Comparison of ENCODE assay signal across 9 cellular contexts in genomic region chr17:330993-331701, GRCh38. TPM values are rescaled to one million over a fixed set of nuclear protein-coding genes. Genes with fewer than 3 reads are reported as not detected.
DNase-seq lines count a peak whose midpoint lies in the region; ATAC-seq, FAIRE-seq and TF ChIP-seq lines count a peak whose summit lies in the region.
"Had no signal": no experiment of that assay in that cellular context is flagged by ENCODE, and none has a peak within 500 bp of the region (broad histone marks: within the 10 kb centered on the region; RNA-seq: fewer than 3 reads in every experiment).

No MANE protein-coding gene starts in this region.

- no peaks in the 10 kb centered on the region for H3K9me3 Mint-ChIP-seq in nephron

- H2BK20ac ChIP-seq in H1 (ENCODE audit: low read length) = no peak overlapping the region

- 0 out of 2 replicates have a peak overlapping the region, but pooled peaks have one; percentile 72 for H2BK15ac ChIP-seq in H1 (ENCODE audit: low read length)

- H3K36me3 ChIP-seq in NT2/D1 (ENCODE audit: insufficient read depth, insufficient read length, low read length) = no peaks in the 10 kb centered on the region
- H3K36me3 ChIP-seq in H1 (ENCODE audit: control insufficient read depth in 2 of 4, insufficient read depth in 4 of 4, low read length in 3 of 4) = no peaks in the 10 kb centered on the region

- H2BK5ac ChIP-seq in H1 (ENCODE audit: low read depth, low read length) = no peak overlapping the region

- no peak for TF ChIP-seq RAD21 in H1 (IDR thresholded peaks at IDR 0.05 in 1 of 2, conservative IDR thresholded peaks at IDR 0.05 in 1 of 2; ENCODE audit: low read depth in 2 of 2, low read length in 2 of 2)

- DNase-seq in C1 segment of cervical spinal cord (lab: John Stamatoyannopoulos, UW) = peak in 10 of 14 donors; percentile 41 to 84 (median 58)
- no peak for DNase-seq in NT2/D1 (ENCODE audit: low read depth, low spot score)
- no peak for DNase-seq in H1 (ENCODE audit: low read depth in 1 of 2, low spot score in 2 of 2)
- no peak for DNase-seq in GM12892 (ENCODE audit: insufficient read length)
- no peak for DNase-seq in foreskin melanocyte
- DNase-seq: SIG-M5 had no signal

- H3K14ac ChIP-seq in H1 (ENCODE audit: insufficient read length) = no peak overlapping the region

- peak overlapping the region; percentile 21 for H3K9ac ChIP-seq in NT2/D1 (ENCODE audit: insufficient read length, low read depth)
- no peak overlapping the region for H3K9ac ChIP-seq in H1 (replicated peaks in 1 of 4; ENCODE audit: extremely low read depth in 1 of 4, low read depth in 3 of 4, low read length in 3 of 4)

- H2AFZ ChIP-seq in H1 (ENCODE audit: low read length) = no peak overlapping the region

- WGBS in H1 (ENCODE audit: extremely low coverage in 1 of 2, insufficient coverage in 1 of 2, insufficient read length in 1 of 2, insufficient replicate concordance in 2 of 2, low coverage in 1 of 2, low lambda C conversion rate in 2 of 2, missing lambda C conversion rate in 1 of 2), 2 experiments = 84% methylated on average over 24 of the region's 26 CpGs; no CpG with 5 or more reads in 1 of the 2 experiments

- H3K18ac ChIP-seq in H1 (ENCODE audit: extremely low read depth, low read length) = no peak overlapping the region

- H3K56ac ChIP-seq in H1 (replicated peaks; ENCODE audit: insufficient read length, low read depth, low read length) = no peak overlapping the region

- H2BK120ac ChIP-seq in H1 (replicated peaks; ENCODE audit: low read depth, low read length) = no peak overlapping the region

- ATAC-seq in HG02885 (IDR thresholded peaks at IDR 0.05; ENCODE audit: poor library complexity, unreplicated experiment) (no peak), HG03025 (IDR thresholded peaks at IDR 0.05; ENCODE audit: low FRiP score, unreplicated experiment) (no peak)

- H3K4me3 ChIP-seq in NT2/D1 (ENCODE audit: insufficient read length, low read depth) (no peak overlapping the region), H1 (ENCODE audit: extremely low read depth in 1 of 4, insufficient read depth in 2 of 4, low read depth in 3 of 4, low read length in 4 of 4) (no peak overlapping the region)

- no peak for TF ChIP-seq POLR2A in H1 (IDR thresholded peaks at IDR 0.05; ENCODE audit: control extremely low read depth in 1 of 2, low read depth in 2 of 2, low read length in 2 of 2)
- no peak for TF ChIP-seq POLR2A in GM12892 (IDR thresholded peaks at IDR 0.05; ENCODE audit: low read depth, low read length)

- H3K4me2 ChIP-seq in H1 (ENCODE audit: insufficient read depth in 1 of 2, low read depth in 2 of 2, low read length in 2 of 2) = no peak overlapping the region

- H3K27me3 ChIP-seq in NT2/D1 (ENCODE audit: insufficient read depth, insufficient read length) = no peaks in the 10 kb centered on the region
- H3K27me3 ChIP-seq in H1 (replicated peaks in 1 of 4; ENCODE audit: control insufficient read depth in 3 of 4, extremely low read depth in 1 of 4, insufficient read depth in 3 of 4, low read length in 3 of 4) = 0 out of 7 replicates have a peak, but pooled peaks cover 0 to 3% (median 0%) of the 10 kb centered on the region in 4 experiments

- H3K27ac ChIP-seq in H1 (ENCODE audit: low read depth, low read length) = no peak overlapping the region

- H3K4me1 ChIP-seq in NT2/D1 (ENCODE audit: insufficient read depth, insufficient read length) (peaks cover 9% of the 10 kb centered on the region), H1 (replicated peaks in 1 of 4; ENCODE audit: control insufficient read depth in 3 of 4, insufficient read depth in 4 of 4, low read length in 3 of 4) (peaks cover 4 to 21% (median 16%) of the 10 kb centered on the region in 4 experiments)

- H3K79me2 ChIP-seq in H1 (ENCODE audit: control insufficient read depth in 1 of 2, insufficient read depth in 2 of 2, low read length in 2 of 2) = no peaks in the 10 kb centered on the region

- peaks cover 73% of the 10 kb centered on the region for H3K4me1 Mint-ChIP-seq in nephron

- H3K4ac ChIP-seq in H1 (replicated peaks; ENCODE audit: insufficient read length, low read depth, low read length) = no peak overlapping the region

- H2BK12ac ChIP-seq in H1 (ENCODE audit: low read depth, low read length) = peak overlapping the region; percentile 68; the same call in 1 of the 2 replicates

- no peak overlapping the region for H3K23ac ChIP-seq in H1 (ENCODE audit: insufficient read length)

- H3K9me3 ChIP-seq in NT2/D1 (ENCODE audit: insufficient read depth, low read length) (no peaks in the 10 kb centered on the region), H1 (ENCODE audit: insufficient read depth in 2 of 2, low read depth in 1 of 2, low read length in 1 of 2) (no peaks in the 10 kb centered on the region)

- peak overlapping the region; percentile 86 to 91 (median 90) for H3K27ac Mint-ChIP-seq in nephron

- H4K8ac ChIP-seq in H1 (ENCODE audit: extremely low read depth, insufficient read depth, low read length) = peak overlapping the region; percentile 80; the same call in 1 of the 2 replicates

- peak overlapping the region; percentile 75 to 83 (median 77) for H3K4me3 Mint-ChIP-seq in nephron

- no peak overlapping the region for H2AK5ac ChIP-seq in H1 (ENCODE audit: low read depth, low read length)

- no peak overlapping the region for H4K5ac ChIP-seq in H1 (ENCODE audit: insufficient read length, low read depth, low read length)

- no peaks in the 10 kb centered on the region; the same call in 1 of the 2 replicates for H3K23me2 ChIP-seq in H1 (ENCODE audit: low read depth, low read length)

- no peak for FAIRE-seq in H1 (lab: Jason Lieb, UNC)
- no peak for FAIRE-seq in GM12892 (lab: Jason Lieb, UNC)

- CTCF ChIA-PET in H1 (lab: Charles Lee; ENCODE audit: partially characterized antibody) = interaction anchor here (0.9 to 1.4 kb wide), 2 partner anchors 21 to 34 kb away, joined by 3 read pairs; no protein-coding TSS in a partner anchor

- peaks cover 14% of the 10 kb centered on the region for H3K27me3 Mint-ChIP-seq in nephron (ENCODE audit: low read depth)

- H4K20me1 ChIP-seq in H1 (replicated peaks in 1 of 2; ENCODE audit: control insufficient read depth in 1 of 2, insufficient read depth in 2 of 2, low read length in 2 of 2) = no peaks in the 10 kb centered on the region

- POLR2A ChIA-PET in H1 (lab: Charles Lee; ENCODE audit: partially characterized antibody) = no interaction called here

- H3K36me3 Mint-ChIP-seq in nephron (ENCODE audit: low read depth) = no peaks in the 10 kb centered on the region

- no peak overlapping the region for H4K91ac ChIP-seq in H1 (replicated peaks; ENCODE audit: insufficient read length, low read length)

- no peaks in the 10 kb centered on the region for H3K79me1 ChIP-seq in H1 (ENCODE audit: low read depth, low read length)

- TF ChIP-seq EP300 in H1 (IDR thresholded peaks at IDR 0.05; ENCODE audit: borderline replicate concordance in 1 of 2, low read depth in 2 of 2, low read length in 2 of 2) = no peak

- TF ChIP-seq CTCF in H1 (IDR thresholded peaks at IDR 0.05; ENCODE audit: control extremely low read depth in 1 of 3, insufficient read depth in 1 of 3, low read depth in 1 of 3, low read length in 3 of 3) = no peak
- no peak for TF ChIP-seq CTCF in nephron (IDR thresholded peaks at IDR 0.05; ENCODE audit: unreplicated experiment in 3 of 3)

TF ChIP-seq in H1, 55 proteins besides CTCF, POLR2A, EP300 and RAD21:
- TF ChIP-seq ATF2 (IDR thresholded peaks at IDR 0.05; ENCODE audit: low read length) = no peak
- no peak for TF ChIP-seq EZH2 (IDR thresholded peaks at IDR 0.05; ENCODE audit: low read depth, low read length, severe bottlenecking)
- no peak for TF ChIP-seq GABPA (IDR thresholded peaks at IDR 0.05; ENCODE audit: borderline replicate concordance, insufficient read depth, low read length)
- TF ChIP-seq BACH1 (IDR thresholded peaks at IDR 0.05; ENCODE audit: low read length) = no peak
- TF ChIP-seq SP1 (IDR thresholded peaks at IDR 0.05; ENCODE audit: low read depth, low read length) = no peak
- no peak for TF ChIP-seq SRF (IDR thresholded peaks at IDR 0.05; ENCODE audit: low read depth, low read length)
- TF ChIP-seq SP4 (IDR thresholded peaks at IDR 0.05; ENCODE audit: low read length) = no peak
- TF ChIP-seq BCL11A (IDR thresholded peaks at IDR 0.05; ENCODE audit: low read depth in 2 of 2, low read length in 2 of 2) = no peak

RNA-seq across cellular contexts. Expression of gene RPH3AL, which starts 21.5 kb away (rescaled TPM):
- 5.6 and 6.1 TPM in 2 replicates for total RNA-seq in H1 (2021; fragmentation: NEBNext Ultra II Directional; extraction: Animal tissue kit (Norgen Biotek cat#: 25700))
- polyA plus RNA-seq in H1 (2011; rRNA removed) = 5.8 and 10.7 TPM in 2 replicates
- polyA plus RNA-seq in H1 (2011; cell fraction: cytosol; rRNA removed) = 6.1 TPM
- 8.3 TPM for polyA plus RNA-seq in H1 (2011; cell fraction: nucleus; rRNA removed)
- 4.1 to 6.5 TPM (median 4.9 TPM) in 4 replicates for polyA plus RNA-seq in H1 (2012, experiment 1 of 2)
- 6.6 TPM for polyA plus RNA-seq in H1 (2012, experiment 2 of 2)
- 3.9 TPM for polyA plus RNA-seq in H1 (2013, experiment 1 of 2)
- 4.0 TPM for polyA plus RNA-seq in H1 (2013, experiment 2 of 2)
- polyA minus RNA-seq in H1 (2011; rRNA and poly(A)+ RNA removed) = 2.3 and 2.7 TPM in 2 replicates
- 4.3 TPM for polyA minus RNA-seq in H1 (2011; cell fraction: cytosol; rRNA and poly(A)+ RNA removed)
- polyA minus RNA-seq in H1 (2011; cell fraction: nucleus; rRNA and poly(A)+ RNA removed) = 9.9 TPM
- polyA plus RNA-seq in GM12892 (2012; ENCODE audit: missing spikeins) = not detected

Comparison
In these comparisons a context has a peak if more than half of its experiments do, and no peak if none do; other contexts are left out.
1. DNase-seq: peak in C1 segment of cervical spinal cord (10 of 14); none in NT2/D1 (single experiment), H1 (0 of 2), GM12892 (single experiment) and foreskin melanocyte (single experiment).